In the genomic region with DNA sequence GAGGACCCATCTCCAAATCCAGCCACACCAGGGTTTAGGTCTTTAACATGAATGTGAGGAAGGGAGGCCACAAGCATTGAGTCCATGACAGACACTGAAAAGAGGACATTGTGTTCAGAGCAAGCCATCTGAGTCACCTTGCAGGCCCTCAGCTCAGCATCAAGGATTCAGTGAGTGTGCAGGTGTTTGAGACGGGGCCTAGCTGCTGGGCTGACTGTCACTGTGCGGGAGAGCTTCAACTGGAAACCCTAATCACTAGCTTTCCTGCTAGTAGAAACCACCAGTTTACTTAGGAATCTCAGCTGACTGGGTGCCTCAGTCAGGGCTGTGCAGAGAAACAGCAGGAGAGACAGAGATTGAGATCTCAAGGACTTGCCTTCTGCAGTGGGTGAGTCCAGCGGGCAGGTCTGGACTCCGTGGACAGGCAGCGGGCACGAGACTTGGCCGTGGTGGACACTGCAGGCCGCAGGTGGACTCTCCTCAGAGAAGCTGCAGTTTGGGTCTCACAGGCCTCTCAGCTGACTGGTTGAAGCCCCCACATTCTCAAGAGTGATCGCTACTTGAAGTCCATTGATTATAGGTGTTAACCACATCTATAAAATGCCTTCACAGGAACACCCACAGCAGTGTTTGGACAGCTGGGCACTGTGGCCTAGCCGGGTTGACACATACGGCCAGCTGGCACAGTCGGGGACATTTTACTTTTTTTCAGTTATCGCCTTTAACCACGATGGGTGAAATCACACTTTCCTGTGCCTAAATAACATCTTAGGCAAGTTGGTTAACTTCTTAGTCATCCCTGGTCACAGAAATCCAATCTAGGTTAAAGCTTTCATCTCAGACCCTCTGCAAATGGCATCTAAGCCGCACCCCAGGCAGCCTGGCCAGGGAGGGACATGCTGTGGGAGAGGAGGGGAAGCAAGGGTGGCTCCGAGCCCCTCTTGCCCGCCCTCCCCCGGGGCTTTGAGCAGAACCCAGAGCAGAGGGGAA, we compare ENCODE assay signal across 10 cellular contexts.
DNase-seq lines count a peak whose midpoint lies in the region; ATAC-seq and TF ChIP-seq lines count a peak whose summit lies in the region.
"Had no signal": no experiment of that assay in that cellular context is flagged by ENCODE, and none has a peak within 500 bp of the region (broad histone marks: within the 10 kb centered on the region; RNA-seq: fewer than 3 reads in every experiment).

No MANE protein-coding gene starts in this region.

- TF ChIP-seq CTCF in left ventricle myocardium inferior (IDR thresholded peaks at IDR 0.05; ENCODE audit: borderline replicate concordance), result no peak

- H3K9me3 ChIP-seq in left ventricle myocardium inferior (replicated peaks) (no peaks in the 10 kb centered on the region), stomach smooth muscle (ENCODE audit: control insufficient read depth in 2 of 2, low read length in 2 of 2) (no peaks in the 10 kb centered on the region)
- H3K9me3 ChIP-seq: testis had no signal

- no peak for ATAC-seq in left ventricle myocardium superior

- intact Hi-C loops in left ventricle myocardium inferior (cut with micrococcal nuclease) (no loop called here), left ventricle myocardium superior (cut with micrococcal nuclease) (no loop called here)

- H3K4me1 ChIP-seq in left ventricle myocardium inferior (peaks cover 72% of the 10 kb centered on the region), stomach smooth muscle (ENCODE audit: control insufficient read depth, insufficient read depth, low read length) (peaks cover 23% of the 10 kb centered on the region)

- H3K36me3 ChIP-seq in left ventricle myocardium inferior (peaks cover 15% of the 10 kb centered on the region), stomach smooth muscle (ENCODE audit: control insufficient read depth in 2 of 2, insufficient read depth in 2 of 2, low read length in 2 of 2) (peaks cover 7 to 11% of the 10 kb centered on the region in 2 donors)

- H3K4me3 ChIP-seq in left ventricle myocardium inferior (no peak overlapping the region), stomach smooth muscle (ENCODE audit: low read length in 2 of 2) (no peak overlapping the region)
- H3K4me3 ChIP-seq: testis had no signal

- H3K27ac Mint-ChIP-seq in T-helper 2 cell treated with Interferon-gamma antibody and Interleukin-4, amounts not matched to agents 5 μg/mL and 100 μg/mL, for 36 hours, result peak overlapping the region; percentile 53

- H3K9me3 Mint-ChIP-seq in T-helper 2 cell treated with Interferon-gamma antibody and Interleukin-4, amounts not matched to agents 5 μg/mL and 100 μg/mL, for 36 hours, result no peaks in the 10 kb centered on the region

- H3K36me3 Mint-ChIP-seq in T-helper 2 cell treated with Interferon-gamma antibody and Interleukin-4, amounts not matched to agents 5 μg/mL and 100 μg/mL, for 36 hours (ENCODE audit: low read depth), result peaks cover 36% of the 10 kb centered on the region

- H3K9ac ChIP-seq in stomach smooth muscle (ENCODE audit: low read length in 2 of 2), result no peak overlapping the region

- DNase-seq in left ventricle myocardium inferior (no peak), left ventricle myocardium superior (no peak), glomerular visceral epithelial cell (ENCODE audit: extremely low spot score) (peak; percentile 62), HuH-7 (ENCODE audit: low spot score) (no peak), LoVo (ENCODE audit: low spot score) (no peak), hypothalamus (lab: John Stamatoyannopoulos, UW) (no peak)
- DNase-seq in T-helper 2 cell treated with Interferon-gamma antibody and Interleukin-4, amounts not matched to agents 5 μg/mL and 100 μg/mL, for 36 hours (ENCODE audit: low spot score), result peak; percentile 42
- DNase-seq: retina, testis had no signal

- H3K27me3 ChIP-seq in left ventricle myocardium inferior (ENCODE audit: low read depth), result no peaks in the 10 kb centered on the region
- H3K27me3 ChIP-seq in stomach smooth muscle (ENCODE audit: control insufficient read depth in 1 of 2, insufficient read depth in 2 of 2, low read length in 2 of 2), result no peaks in the 10 kb centered on the region
- H3K27me3 ChIP-seq: testis had no signal

- peak overlapping the region; percentile 39 for H3K4me3 Mint-ChIP-seq in T-helper 2 cell treated with Interferon-gamma antibody and Interleukin-4, amounts not matched to agents 5 μg/mL and 100 μg/mL, for 36 hours

- H3K27me3 Mint-ChIP-seq in T-helper 2 cell treated with Interferon-gamma antibody and Interleukin-4, amounts not matched to agents 5 μg/mL and 100 μg/mL, for 36 hours (ENCODE audit: low read depth), result no peaks in the 10 kb centered on the region

- peak overlapping the region; percentile 87 for H3K27ac ChIP-seq in left ventricle myocardium inferior (replicated peaks)
- peak overlapping the region; percentile 46 for H3K27ac ChIP-seq in stomach smooth muscle (ENCODE audit: low read length)

- peaks cover 43% of the 10 kb centered on the region for H3K4me1 Mint-ChIP-seq in T-helper 2 cell treated with Interferon-gamma antibody and Interleukin-4, amounts not matched to agents 5 μg/mL and 100 μg/mL, for 36 hours (ENCODE audit: low read depth)

Comparison
In these comparisons a context has a peak if more than half of its experiments do, and no peak if none do; other contexts are left out.
1. DNase-seq: peak in T-helper 2 cell treated with Interferon-gamma antibody and Interleukin-4, amounts not matched to agents 5 μg/mL and 100 μg/mL, for 36 hours (single experiment) and glomerular visceral epithelial cell (single experiment); none in left ventricle myocardium inferior (single experiment), left ventricle myocardium superior (single experiment), HuH-7 (single experiment), LoVo (single experiment) and hypothalamus (0 of 51).